Comparison of ENCODE assay signal across 8 cellular contexts in the genomic region with DNA sequence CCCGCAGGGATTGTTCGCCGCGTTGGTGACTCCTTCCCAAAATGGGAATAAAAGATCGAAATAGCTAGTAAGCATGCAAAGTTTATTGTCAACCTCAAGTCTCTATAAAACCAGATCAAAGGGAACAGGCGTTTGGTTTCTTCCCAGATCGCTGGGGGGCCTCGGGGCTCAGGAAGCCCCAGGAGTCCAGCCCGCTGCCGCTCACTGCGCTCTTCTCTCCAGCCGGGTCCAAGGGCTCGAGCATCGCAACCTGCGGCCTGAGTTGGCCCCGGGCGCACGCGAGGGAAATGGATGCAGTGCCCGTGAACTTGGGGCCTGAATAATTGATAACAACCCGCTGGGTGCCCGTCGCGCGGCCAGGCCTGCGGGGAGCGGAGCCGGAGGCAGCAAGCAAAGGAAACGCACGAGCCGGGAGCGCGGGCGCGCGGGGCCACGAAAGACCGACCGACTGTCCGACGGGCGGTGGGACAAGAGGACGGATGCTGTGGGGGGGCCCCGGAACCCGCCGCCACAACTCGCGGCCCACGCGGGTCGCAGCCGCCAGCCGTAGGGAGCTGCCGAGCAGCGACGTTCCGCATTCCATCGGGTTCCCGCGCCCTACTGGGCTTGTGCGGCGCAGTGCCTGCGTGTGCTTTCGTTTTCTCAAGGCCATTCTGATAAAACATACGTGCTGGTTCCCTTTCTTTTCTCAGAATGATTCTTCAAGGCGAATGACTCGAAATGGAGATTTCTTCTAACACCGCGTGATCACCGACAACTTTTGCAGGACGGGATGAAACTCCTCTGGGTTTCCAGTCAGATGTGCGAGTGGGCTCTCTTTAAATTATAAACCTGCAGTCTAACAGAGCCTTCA. TPM values are rescaled to one million over a fixed set of nuclear protein-coding genes. Genes with fewer than 3 reads are reported as not detected.
DNase-seq lines count a peak whose midpoint lies in the region; ATAC-seq and TF ChIP-seq lines count a peak whose summit lies in the region.

No MANE protein-coding gene starts in this region.

- H3K36me3 Mint-ChIP-seq in activated naive CD4-positive, alpha-beta T cell treated with anti-CD3 and anti-CD28 coated beads for 36 hours (ENCODE audit: low read depth) = no peaks in the 10 kb centered on the region

- H3K4me1 Mint-ChIP-seq in activated naive CD4-positive, alpha-beta T cell treated with anti-CD3 and anti-CD28 coated beads for 36 hours (ENCODE audit: low read depth) = peaks cover 11% of the 10 kb centered on the region

- peak overlapping the region; percentile 69 for H3K4me3 Mint-ChIP-seq in activated naive CD4-positive, alpha-beta T cell treated with anti-CD3 and anti-CD28 coated beads for 36 hours

- H3K36me3 ChIP-seq in left ventricle myocardium inferior (no peaks in the 10 kb centered on the region), trophoblast cell (ENCODE audit: control insufficient read depth in 1 of 2, insufficient read depth in 2 of 2, low read length in 2 of 2) (no peaks in the 10 kb centered on the region)

- no peak overlapping the region for H2AFZ ChIP-seq in trophoblast cell (ENCODE audit: insufficient read depth, low read length, poor library complexity)

- H2BK12ac ChIP-seq in trophoblast cell (ENCODE audit: low read length) = no peak overlapping the region

- H4K12ac ChIP-seq in trophoblast cell (ENCODE audit: low read depth, low read length) = no peak overlapping the region

- H3K27ac Mint-ChIP-seq in activated naive CD4-positive, alpha-beta T cell treated with anti-CD3 and anti-CD28 coated beads for 36 hours = no peak overlapping the region

- H4K91ac ChIP-seq in trophoblast cell (ENCODE audit: low read depth, low read length) = no peak overlapping the region

- H3K9me3 Mint-ChIP-seq in activated naive CD4-positive, alpha-beta T cell treated with anti-CD3 and anti-CD28 coated beads for 36 hours = no peaks in the 10 kb centered on the region

- H3K4me3 ChIP-seq in HFF-Myc (replicated peaks; ENCODE audit: low read depth, low read length) (peak overlapping the region; percentile 44), left ventricle myocardium inferior (peak overlapping the region; percentile 79), trophoblast cell (ENCODE audit: low read depth, low read length) (no peak overlapping the region)

- H3K4me1 ChIP-seq in left ventricle myocardium inferior (peaks cover 30% of the 10 kb centered on the region), trophoblast cell (ENCODE audit: control insufficient read depth in 1 of 2, insufficient read depth in 2 of 2, low read length in 2 of 2) (peaks cover 12 to 19% of the 10 kb centered on the region in 2 experiments)

- peaks cover 2% of the 10 kb centered on the region for H3K79me1 ChIP-seq in trophoblast cell (ENCODE audit: low read length)

- H2AK5ac ChIP-seq in trophoblast cell (ENCODE audit: low read length) = no peak overlapping the region

- H3K9me3 ChIP-seq in left ventricle myocardium inferior (replicated peaks) = no peaks in the 10 kb centered on the region
- H3K9me3 ChIP-seq in trophoblast cell (ENCODE audit: insufficient read depth, low read depth, low read length) = peaks cover 5% of the 10 kb centered on the region

- intact Hi-C loops in activated naive CD4-positive, alpha-beta T cell treated with anti-CD3 and anti-CD28 coated beads for 36 hours (cut with micrococcal nuclease) = loop anchor here (1.0 to 2.0 kb wide), 3 partner anchors 16 to 50 kb away; partner anchors contain the start of gene STRIP1
- intact Hi-C loops in left ventricle myocardium inferior (cut with micrococcal nuclease) = no loop called here

- no peak overlapping the region for H2BK5ac ChIP-seq in trophoblast cell (ENCODE audit: low read depth, low read length, poor library complexity)

- H3K9ac ChIP-seq in trophoblast cell (ENCODE audit: low read length) = no peak overlapping the region

- no peak overlapping the region for H3K4ac ChIP-seq in trophoblast cell (ENCODE audit: low read depth, low read length)

- H3K27ac ChIP-seq in left ventricle myocardium inferior (replicated peaks) (peak overlapping the region; percentile 78), trophoblast cell (ENCODE audit: low read depth, low read length) (no peak overlapping the region)

- TF ChIP-seq CTCF in AG09319 (IDR thresholded peaks at IDR 0.05; ENCODE audit: low read depth, low read length) (no peak), HFF-Myc (IDR thresholded peaks at IDR 0.05; ENCODE audit: low read depth, low read length, missing control alignments) (no peak), left ventricle myocardium inferior (IDR thresholded peaks at IDR 0.05; ENCODE audit: borderline replicate concordance) (no peak)

- H3K18ac ChIP-seq in trophoblast cell (ENCODE audit: low read length) = no peak overlapping the region

- WGBS in trophoblast cell (ENCODE audit: extremely low coverage, insufficient coverage, insufficient read length) = no CpG with 5 or more reads among the region's 72 CpGs

- CTCF ChIA-PET in activated naive CD4-positive, alpha-beta T cell treated with anti-CD3 and anti-CD28 coated beads for 36 hours (lab: Charles Lee) = interaction anchor here (1.1 kb wide), 1 partner anchor 22 kb away, joined by 3 read pairs; no protein-coding TSS in a partner anchor

- H3K4me2 ChIP-seq in trophoblast cell (ENCODE audit: low read length) = peak overlapping the region; percentile 29

- ATAC-seq in GM18511 (IDR thresholded peaks at IDR 0.05; ENCODE audit: unreplicated experiment) = no peak
- no peak for ATAC-seq in HG03457 (IDR thresholded peaks at IDR 0.05; ENCODE audit: unreplicated experiment)

- H3K27me3 Mint-ChIP-seq in activated naive CD4-positive, alpha-beta T cell treated with anti-CD3 and anti-CD28 coated beads for 36 hours (ENCODE audit: low read depth) = peaks cover 59% of the 10 kb centered on the region

- no peak overlapping the region for H3K23ac ChIP-seq in trophoblast cell (ENCODE audit: low read length)

- no peak overlapping the region for H3K14ac ChIP-seq in trophoblast cell (ENCODE audit: low read length)

- DNase-seq in AG09319 (ENCODE audit: extremely low read depth, low read depth) (peak; percentile 12), HFF-Myc (ENCODE audit: extremely low read depth, low read depth) (no peak), left ventricle myocardium inferior (peak; percentile 43), trophoblast cell (peak; percentile 24 to 59), activated gamma-delta T cell (lab: John Stamatoyannopoulos, UW) (no peak)
- peak; percentile 59 for DNase-seq in activated naive CD4-positive, alpha-beta T cell treated with anti-CD3 and anti-CD28 coated beads for 36 hours

- peaks cover 88% of the 10 kb centered on the region for H3K27me3 ChIP-seq in left ventricle myocardium inferior (ENCODE audit: low read depth)
- H3K27me3 ChIP-seq in trophoblast cell (ENCODE audit: insufficient read depth, low read length) = peaks cover 48% of the 10 kb centered on the region

- no peak overlapping the region for H2BK120ac ChIP-seq in trophoblast cell (ENCODE audit: insufficient read depth, low read length, poor library complexity)

- H4K8ac ChIP-seq in trophoblast cell (ENCODE audit: low read depth, low read length) = no peak overlapping the region

- no peaks in the 10 kb centered on the region for H3K79me2 ChIP-seq in trophoblast cell (ENCODE audit: control insufficient read depth, insufficient read depth, low read length, poor library complexity)

RNA-seq across cellular contexts. Expression of gene ALX3, which starts 14.0 kb away (rescaled TPM):
- total RNA-seq in activated naive CD4-positive, alpha-beta T cell treated with anti-CD3 and anti-CD28 coated beads for 36 hours = not detected
- total RNA-seq in left ventricle myocardium inferior = not detected
- polyA plus RNA-seq in trophoblast cell (2013) = 0.14 and 0.19 TPM in 2 replicates

RNA-seq across cellular contexts. Expression of gene UBL4B, which starts 27.8 kb away (rescaled TPM):
- not detected for total RNA-seq in activated naive CD4-positive, alpha-beta T cell treated with anti-CD3 and anti-CD28 coated beads for 36 hours
- not detected for total RNA-seq in left ventricle myocardium inferior
- not detected in 2 replicates for polyA plus RNA-seq in trophoblast cell (2013)

RNA-seq across cellular contexts. Expression of gene STRIP1, which starts 50.0 kb away (rescaled TPM):
- 10 to 100 TPM; 20.7 to 22.8 TPM for total RNA-seq in activated naive CD4-positive, alpha-beta T cell treated with anti-CD3 and anti-CD28 coated beads for 36 hours
- 18.1 TPM for total RNA-seq in left ventricle myocardium inferior
- 22.7 and 23.9 TPM in 2 replicates for polyA plus RNA-seq in trophoblast cell (2013)

Comparison
In these comparisons a context has a peak if more than half of its experiments do, and no peak if none do; other contexts are left out.
1. DNase-seq: peak in AG09319 (single experiment), activated naive CD4-positive, alpha-beta T cell treated with anti-CD3 and anti-CD28 coated beads for 36 hours (single experiment), left ventricle myocardium inferior (single experiment) and trophoblast cell (2 of 2); none in HFF-Myc (single experiment) and activated gamma-delta T cell (single experiment).